Comparison of ENCODE assay signal across 24 cellular contexts in genomic region chr10:20625868-20626267, GRCh38.
"Had no signal": no experiment of that assay in that cellular context is flagged by ENCODE, and none has a peak within 500 bp of the region (broad histone marks: within the 10 kb centered on the region; RNA-seq: fewer than 3 reads in every experiment).

No MANE protein-coding gene starts in this region.

- ATAC-seq: effector memory CD8-positive, alpha-beta T cell; esophagus mucosa; foreskin keratinocyte; gastrocnemius medialis; gastroesophageal sphincter; heart left ventricle had no signal

- H3K27ac Mint-ChIP-seq: dendritic cell treated with granulocyte-macrophage colony-stimulating factor and Interleukin-4, amounts not matched to agents 40 ng/mL and 50 ng/mL, for 4 days; effector memory CD8-positive, alpha-beta T cell; endodermal cell had no signal

- H3K4me3 Mint-ChIP-seq: dendritic cell treated with granulocyte-macrophage colony-stimulating factor and Interleukin-4, amounts not matched to agents 40 ng/mL and 50 ng/mL, for 4 days; effector memory CD8-positive, alpha-beta T cell; endodermal cell had no signal

- H3K4me3 ChIP-seq: colonic mucosa, coronary artery, dorsolateral prefrontal cortex, esophagus muscularis mucosa, esophagus squamous epithelium, gastrocnemius medialis, gastroesophageal sphincter, heart left ventricle had no signal

- H3K9me3 Mint-ChIP-seq: dendritic cell treated with granulocyte-macrophage colony-stimulating factor and Interleukin-4, amounts not matched to agents 40 ng/mL and 50 ng/mL, for 4 days; endodermal cell had no signal

- H3K9me3 ChIP-seq: colonic mucosa, esophagus muscularis mucosa, esophagus squamous epithelium, gastrocnemius medialis, gastroesophageal sphincter had no signal

- H3K27me3 ChIP-seq: colonic mucosa, dorsolateral prefrontal cortex, esophagus muscularis mucosa, esophagus squamous epithelium, foreskin keratinocyte, gastrocnemius medialis, gastroesophageal sphincter, heart left ventricle had no signal

- H3K4me1 ChIP-seq: colonic mucosa, esophagus muscularis mucosa, gastroesophageal sphincter had no signal

- H3K36me3 ChIP-seq: colonic mucosa, esophagus muscularis mucosa, esophagus squamous epithelium, gastrocnemius medialis, gastroesophageal sphincter, heart left ventricle had no signal

- H3K27me3 Mint-ChIP-seq: dendritic cell treated with granulocyte-macrophage colony-stimulating factor and Interleukin-4, amounts not matched to agents 40 ng/mL and 50 ng/mL, for 4 days; effector memory CD8-positive, alpha-beta T cell had no signal

- DNase-seq: colonic mucosa; cortex of kidney; dermis blood vessel endothelial cell; dorsolateral prefrontal cortex; effector CD4-positive, alpha-beta T cell; effector CD8-positive, alpha-beta T cell; effector memory CD4-positive, alpha-beta T cell; effector memory CD8-positive, alpha-beta T cell; endodermal cell; erythroblast; esophagus squamous epithelium; foreskin fibroblast; foreskin keratinocyte; foreskin melanocyte; gastrocnemius medialis; glutamatergic neuron; head of caudate nucleus; heart left ventricle had no signal

- H3K27ac ChIP-seq: colonic mucosa, coronary artery, dorsolateral prefrontal cortex, epithelial cell of prostate, esophagus muscularis mucosa, esophagus squamous epithelium, foreskin keratinocyte, gastroesophageal sphincter had no signal
